Comparison of ENCODE assay signal across 17 cellular contexts in the genomic region with DNA sequence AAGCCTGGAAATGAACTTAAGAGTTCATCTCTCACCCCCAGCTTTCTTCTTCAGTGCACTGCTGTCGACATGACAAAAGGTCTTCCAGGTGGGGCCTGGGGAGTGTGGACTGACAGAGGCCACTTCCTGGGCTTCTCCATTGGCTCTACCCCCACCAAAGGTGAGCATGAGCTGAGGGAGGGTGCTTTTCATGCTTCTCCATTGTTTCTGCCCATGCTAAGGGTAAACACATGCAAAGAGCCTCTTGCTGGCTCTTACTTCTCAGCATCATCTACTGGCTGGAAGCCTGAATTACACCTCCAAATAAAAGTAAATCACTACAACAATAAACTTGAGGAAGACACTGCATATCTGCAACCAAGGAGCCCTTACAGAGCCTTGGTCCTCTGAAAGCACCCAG.
A peak's percentile ranks its signal among the peaks of the same experiment; 100 is the strongest.
DNase-seq lines count a peak whose midpoint lies in the region; ATAC-seq, FAIRE-seq and TF ChIP-seq lines count a peak whose summit lies in the region.
"Had no signal": no experiment of that assay in that cellular context is flagged by ENCODE, and none has a peak within 500 bp of the region (broad histone marks: within the 10 kb centered on the region; RNA-seq: fewer than 3 reads in every experiment).

No MANE protein-coding gene starts in this region.

- FAIRE-seq in GM12891 (lab: Jason Lieb, UNC): no peak
- FAIRE-seq: G401.6, islet of Langerhans had no signal

- TF ChIP-seq CTCF in C4-2B (conservative IDR thresholded peaks at IDR 0.05): peak; percentile 54
- TF ChIP-seq CTCF in PC-9 (conservative IDR thresholded peaks at IDR 0.05): peak; percentile 55
- TF ChIP-seq CTCF in fibroblast of mammary gland (conservative IDR thresholded peaks at IDR 0.05; ENCODE audit: control insufficient read depth, insufficient read depth, low read depth, low read length): peak; percentile 28

- no peak for TF ChIP-seq POLR2A in GM12891 (IDR thresholded peaks at IDR 0.05; ENCODE audit: low read depth, low read length)

- BruUV-seq in PC-9 (replicated peaks; lab: Mats Ljungman, UMichigan): no TSS peak

- H2AFZ ChIP-seq in PC-9: no peak overlapping the region

- CTCF ChIA-PET in PC-9 (lab: Charles Lee): no interaction called here

- no peaks in the 10 kb centered on the region for H3F3A ChIP-seq in PC-9 (ENCODE audit: insufficient read depth, low read depth)

- no peaks in the 10 kb centered on the region for H3K79me2 ChIP-seq in PC-9 (ENCODE audit: low read depth)

- H3K9me3 ChIP-seq in PC-9 (ENCODE audit: insufficient read depth, low read depth): peaks cover 4% of the 10 kb centered on the region; the same call in 1 of the 2 replicates
- peaks cover 6% of the 10 kb centered on the region for H3K9me3 ChIP-seq in aorta (ENCODE audit: control insufficient read depth, low read length)
- H3K9me3 ChIP-seq: gastrocnemius medialis had no signal

- H3K9me2 ChIP-seq in PC-9 (ENCODE audit: insufficient read depth): no peaks in the 10 kb centered on the region

- no peaks in the 10 kb centered on the region for H4K20me1 ChIP-seq in PC-9 (ENCODE audit: insufficient read depth)

- intact Hi-C loops in PC-9 (cut with micrococcal nuclease; ENCODE audit: unreplicated experiment): no loop called here
- intact Hi-C loops in aorta (cut with DNase I): loop anchor here in 1 of 2 donors (5.0 kb wide), 1 partner anchor 246 kb away; no protein-coding TSS in a partner anchor

- no peak for ATAC-seq in aorta (ENCODE audit: low FRiP score)
- ATAC-seq: activated T-cell treated with anti-CD3 and anti-CD28 coated beads, Interleukin-2, amount 50 U/mL, for 72 hours; gastrocnemius medialis had no signal

- 72 to 73% methylated on average over 1 of the region's 1 CpG for WGBS in aorta, 2 donors

- H3K36me3 ChIP-seq in H7 (replicated peaks; ENCODE audit: control insufficient read depth, insufficient read depth, low read length) (no peaks in the 10 kb centered on the region), PC-9 (ENCODE audit: low read depth) (no peaks in the 10 kb centered on the region), aorta (ENCODE audit: control insufficient read depth in 1 of 2, insufficient read depth in 2 of 2, low read length in 1 of 2) (no peaks in the 10 kb centered on the region)
- H3K36me3 ChIP-seq: gastrocnemius medialis, vagina had no signal

- H3K4me1 ChIP-seq in PC-9 (replicated peaks; ENCODE audit: insufficient read depth) (no peaks in the 10 kb centered on the region), aorta (ENCODE audit: control insufficient read depth in 1 of 2, insufficient read depth in 2 of 2, low read length in 2 of 2) (no peaks in the 10 kb centered on the region)
- H3K4me1 ChIP-seq: vagina had no signal

- H3K27ac ChIP-seq in C4-2B (no peak overlapping the region), PC-9 (no peak overlapping the region), aorta (ENCODE audit: low read depth in 1 of 2, low read length in 2 of 2) (no peak overlapping the region)
- H3K27ac ChIP-seq: gastrocnemius medialis, KMS-11, vagina had no signal

- DNase-seq in H7 (peak; percentile 35), PC-9 (no peak), fibroblast of mammary gland (ENCODE audit: low read depth) (no peak), aorta (no peak), COLO829 (ENCODE audit: low spot score) (no peak), GM12891 (ENCODE audit: insufficient read length, low spot score) (no peak)
- DNase-seq in stimulated activated CD4-positive, alpha-beta T cell treated with anti-CD3 and anti-CD28 coated beads, Interleukin-15, amount 100 ng/mL, for 24 hours: no peak
- DNase-seq: activated CD4-positive, alpha-beta T cell treated with anti-CD3 and anti-CD28 coated beads, Interleukin-2, amount 10 ng/mL, durations not matched to agents 24 days and 14 days; activated T-cell treated with anti-CD3 and anti-CD28 coated beads, Interleukin-2, amount 50 U/mL, for 72 hours; AML-193; amniotic stem cell; gastrocnemius medialis had no signal

- H3K27me3 ChIP-seq in H7 (ENCODE audit: control insufficient read depth, insufficient read depth, low read length): no peaks in the 10 kb centered on the region; the same call in 1 of the 2 replicates
- no peaks in the 10 kb centered on the region for H3K27me3 ChIP-seq in PC-9 (ENCODE audit: insufficient read depth, low read depth)
- no peaks in the 10 kb centered on the region for H3K27me3 ChIP-seq in aorta (ENCODE audit: control insufficient read depth in 1 of 2, insufficient read depth in 2 of 2, low read length in 1 of 2)
- H3K27me3 ChIP-seq: gastrocnemius medialis, vagina had no signal

- H3K4me2 ChIP-seq in PC-9: no peak overlapping the region
- H3K4me2 ChIP-seq: KMS-11 had no signal

- POLR2A ChIA-PET in PC-9 (lab: Charles Lee; ENCODE audit: unreplicated experiment): no interaction called here

- H3K4me3 ChIP-seq in H7 (ENCODE audit: insufficient read depth, low read depth, low read length): no peak overlapping the region
- no peak overlapping the region for H3K4me3 ChIP-seq in PC-9
- H3K4me3 ChIP-seq in fibroblast of mammary gland (ENCODE audit: control insufficient read depth, low read depth, low read length): no peak overlapping the region
- no peak overlapping the region for H3K4me3 ChIP-seq in aorta (ENCODE audit: low read length in 2 of 2)
- H3K4me3 ChIP-seq: gastrocnemius medialis, vagina had no signal

TF ChIP-seq in GM12891, 5 proteins besides CTCF, POLR2A, EP300 and RAD21:
- no peak for TF ChIP-seq POLR2AphosphoS5 (IDR thresholded peaks at IDR 0.05; ENCODE audit: low read depth, low read length)
TF ChIP-seq in GM12891: peak in this region for 0.
